ENCODE assay signal across 1 cellular context in the genomic region with DNA sequence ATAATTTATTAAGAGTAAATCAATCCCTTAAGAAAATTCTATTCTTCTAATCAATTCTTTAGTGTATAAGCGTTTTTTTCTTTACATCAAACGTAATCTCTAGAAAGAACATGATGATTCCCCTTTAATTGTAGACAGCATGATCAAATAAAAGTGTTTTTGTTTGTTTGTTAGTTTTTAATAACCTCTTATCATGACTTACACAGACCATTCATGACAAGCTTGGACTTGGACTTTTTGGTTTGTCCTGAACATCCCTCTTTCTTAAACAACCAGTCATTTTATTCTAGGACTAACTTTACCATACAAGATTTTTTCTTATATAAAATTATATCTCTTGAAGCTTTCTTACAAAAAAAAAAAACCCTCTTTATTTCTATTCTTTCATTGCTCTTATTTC.
TF ChIP-seq lines count a peak whose summit lies in the region.

No MANE protein-coding gene starts in this region.

TF ChIP-seq in HCT116, 20 proteins besides CTCF, POLR2A, EP300 and RAD21:
- TF ChIP-seq, protein P1, sequence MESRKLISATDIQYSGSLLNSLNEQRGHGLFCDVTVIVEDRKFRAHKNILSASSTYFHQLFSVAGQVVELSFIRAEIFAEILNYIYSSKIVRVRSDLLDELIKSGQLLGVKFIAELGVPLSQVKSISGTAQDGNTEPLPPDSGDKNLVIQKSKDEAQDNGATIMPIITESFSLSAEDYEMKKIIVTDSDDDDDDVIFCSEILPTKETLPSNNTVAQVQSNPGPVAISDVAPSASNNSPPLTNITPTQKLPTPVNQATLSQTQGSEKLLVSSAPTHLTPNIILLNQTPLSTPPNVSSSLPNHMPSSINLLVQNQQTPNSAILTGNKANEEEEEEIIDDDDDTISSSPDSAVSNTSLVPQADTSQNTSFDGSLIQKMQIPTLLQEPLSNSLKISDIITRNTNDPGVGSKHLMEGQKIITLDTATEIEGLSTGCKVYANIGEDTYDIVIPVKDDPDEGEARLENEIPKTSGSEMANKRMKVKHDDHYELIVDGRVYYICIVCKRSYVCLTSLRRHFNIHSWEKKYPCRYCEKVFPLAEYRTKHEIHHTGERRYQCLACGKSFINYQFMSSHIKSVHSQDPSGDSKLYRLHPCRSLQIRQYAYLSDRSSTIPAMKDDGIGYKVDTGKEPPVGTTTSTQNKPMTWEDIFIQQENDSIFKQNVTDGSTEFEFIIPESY (IDR thresholded peaks at IDR 0.05; ENCODE audit: extremely low read depth, insufficient replicate concordance, low read length), result no peak
- TF ChIP-seq TCF7L2 (IDR thresholded peaks at IDR 0.05; ENCODE audit: borderline replicate concordance, extremely low read depth, insufficient read depth, insufficient read length) (no peak), CBX3 (IDR thresholded peaks at IDR 0.05; ENCODE audit: low read depth) (peak; percentile 65; the same call in 1 of the 2 replicates)
